22 cellular contexts compared by ENCODE assay signal in the genomic region with DNA sequence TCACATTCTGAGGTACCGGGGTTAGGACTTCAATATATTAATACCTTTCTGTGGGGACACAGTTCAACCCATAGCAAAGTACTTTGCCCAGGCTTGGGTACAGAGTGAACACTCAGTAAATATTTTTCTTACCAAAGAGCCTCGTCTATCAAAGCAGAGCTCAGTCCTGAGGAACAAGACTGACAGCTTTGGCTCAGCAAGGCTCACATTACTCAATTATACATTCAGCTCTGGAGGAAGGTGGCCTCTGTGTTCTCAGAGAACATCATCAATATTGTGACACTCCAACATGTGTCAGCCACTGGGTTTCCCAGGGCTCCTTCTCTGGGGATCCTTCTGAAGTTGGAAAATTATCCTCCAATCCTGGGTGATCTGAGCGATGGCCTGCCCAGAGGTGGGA.
A peak's percentile ranks its signal among the peaks of the same experiment; 100 is the strongest.
DNase-seq lines count a peak whose midpoint lies in the region; ATAC-seq and TF ChIP-seq lines count a peak whose summit lies in the region.
"Had no signal": no experiment of that assay in that cellular context is flagged by ENCODE, and none has a peak within 500 bp of the region (broad histone marks: within the 10 kb centered on the region; RNA-seq: fewer than 3 reads in every experiment).

No MANE protein-coding gene starts in this region.

- no peaks in the 10 kb centered on the region for H3K9me3 ChIP-seq in hepatocyte (ENCODE audit: low read depth)
- no peaks in the 10 kb centered on the region for H3K9me3 ChIP-seq in prostate gland

- TF ChIP-seq POLR2A in prostate gland (IDR thresholded peaks at IDR 0.05), result no peak
- no peak for TF ChIP-seq POLR2A in erythroblast (IDR thresholded peaks at IDR 0.05; ENCODE audit: low read length)

- no peaks in the 10 kb centered on the region for H3K79me2 ChIP-seq in hepatocyte

- no peak overlapping the region for H3K4me2 ChIP-seq in hepatocyte

- H2AFZ ChIP-seq in hepatocyte, result no peak overlapping the region

- H3K27ac ChIP-seq in hepatocyte, result no peak overlapping the region
- peak overlapping the region; percentile 39 to 47 for H3K27ac ChIP-seq in prostate gland
- H3K27ac ChIP-seq: HL-60, SK-N-MC had no signal

- TF ChIP-seq CTCF in hepatocyte (IDR thresholded peaks at IDR 0.05; ENCODE audit: poor library complexity) (no peak), prostate gland (IDR thresholded peaks at IDR 0.05) (no peak)

- H3K9me2 ChIP-seq in hepatocyte (replicated peaks; ENCODE audit: insufficient read depth), result no peaks in the 10 kb centered on the region

- ATAC-seq in HG02588 (IDR thresholded peaks at IDR 0.05; ENCODE audit: unreplicated experiment), result no peak
- no peak for ATAC-seq in GM19463 (IDR thresholded peaks at IDR 0.05; ENCODE audit: unreplicated experiment)
- ATAC-seq: Right ventricle myocardium inferior, T-helper 17 cell had no signal

- H3K4me1 ChIP-seq in hepatocyte (ENCODE audit: insufficient read depth), result no peaks in the 10 kb centered on the region
- H3K4me1 ChIP-seq in prostate gland (replicated peaks), result no peaks in the 10 kb centered on the region

- no peaks in the 10 kb centered on the region for H3K36me3 ChIP-seq in hepatocyte (replicated peaks; ENCODE audit: insufficient read depth, low read depth)
- H3K36me3 ChIP-seq in prostate gland, result no peaks in the 10 kb centered on the region

- H3K27me3 ChIP-seq in hepatocyte (no peaks in the 10 kb centered on the region), prostate gland (replicated peaks; ENCODE audit: insufficient read depth) (no peaks in the 10 kb centered on the region)

- DNase-seq in NCI-H748 (lab: John Stamatoyannopoulos, UW; ENCODE audit: unreplicated experiment), result peak; percentile 48
- no peak for DNase-seq in NCI-H748 treated with DMSO at 0.1 percent for 48 hours (lab: John Stamatoyannopoulos, UW)
- peak; percentile 23 for DNase-seq in NCI-H510A (lab: John Stamatoyannopoulos, UW)
- peak; percentile 26 for DNase-seq in hepatocyte (ENCODE audit: low spot score)
- peak; percentile 36 for DNase-seq in prostate gland (ENCODE audit: low spot score)
- DNase-seq in erythroblast (lab: John Stamatoyannopoulos, UW), result no peak
- DNase-seq: CD8-positive, alpha-beta memory T cell; DMS79 treated with DMSO at 0.1 percent for 48 hours; H7; KBM-7; NCI-H1092; NCI-H1436; NCI-H187 treated with DMSO at 0.1 percent for 48 hours; NCI-H226; NCI-H526; SW 1271; T-helper 17 cell had no signal

- no peaks in the 10 kb centered on the region for H4K20me1 ChIP-seq in hepatocyte (ENCODE audit: insufficient read depth, poor library complexity, severe bottlenecking)

- no peak overlapping the region for H3K4me3 ChIP-seq in hepatocyte
- H3K4me3 ChIP-seq in prostate gland, result no peak overlapping the region
- H3K4me3 ChIP-seq: SK-N-MC had no signal

- intact Hi-C loops in prostate gland (cut with DNase I), result no loop called here

- WGBS in hepatocyte (ENCODE audit: low lambda C conversion rate, missing lambda C conversion rate), result 55% methylated on average over 3 of the region's 3 CpGs
- WGBS in prostate gland, result 55% methylated on average over 3 of the region's 3 CpGs

Comparison
In these comparisons a context has a peak if more than half of its experiments do, and no peak if none do; other contexts are left out.
1. DNase-seq: peak in NCI-H748 (single experiment), NCI-H510A (single experiment), hepatocyte (single experiment) and prostate gland (single experiment); none in NCI-H748 treated with DMSO at 0.1 percent for 48 hours (single experiment) and erythroblast (0 of 2).